12 cellular contexts compared by ENCODE assay signal in the genomic region with DNA sequence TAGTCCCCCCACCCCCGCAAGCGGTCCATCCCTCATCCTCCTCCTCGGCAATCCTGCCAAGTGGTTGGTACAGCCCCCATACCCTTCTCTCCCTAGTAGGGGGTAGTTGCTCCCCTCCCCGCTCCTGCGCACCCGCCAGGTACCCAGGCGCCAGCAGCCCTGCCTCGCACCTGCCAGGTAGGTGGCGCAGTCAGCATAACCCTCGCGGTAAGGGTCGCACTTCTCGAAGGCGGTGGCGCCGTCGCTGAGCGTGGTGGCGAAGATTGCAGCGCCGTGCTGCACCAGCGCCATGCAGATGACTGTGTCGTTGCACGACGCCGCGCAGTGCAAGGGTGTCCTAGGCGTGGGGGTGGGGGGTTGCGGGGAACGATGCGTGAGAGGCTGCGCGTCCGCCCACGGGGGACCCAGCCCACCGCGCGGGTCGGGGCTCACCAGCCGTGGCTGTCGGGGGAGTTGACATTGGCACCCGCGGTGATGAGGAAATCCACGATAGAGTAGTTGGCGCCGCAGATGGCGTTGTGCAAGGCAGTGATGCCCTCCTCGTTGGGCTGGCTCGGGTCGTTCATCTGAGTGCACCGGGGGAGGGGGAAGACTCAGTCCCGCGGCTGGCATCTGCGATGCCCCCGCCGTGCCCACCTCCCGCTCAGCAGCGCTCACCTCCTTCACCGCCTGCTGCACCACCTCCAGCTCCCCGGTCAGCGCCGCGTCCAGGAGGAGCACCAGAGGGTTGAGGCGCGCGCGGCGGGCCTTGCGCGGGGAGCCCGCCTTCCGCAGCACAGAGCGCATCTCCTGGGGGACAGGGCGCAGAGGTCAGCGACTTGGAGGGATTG. TPM values are rescaled to one million over a fixed set of nuclear protein-coding genes. Genes with fewer than 3 reads are reported as not detected.
DNase-seq lines count a peak whose midpoint lies in the region; ATAC-seq and TF ChIP-seq lines count a peak whose summit lies in the region.
"Had no signal": no experiment of that assay in that cellular context is flagged by ENCODE, and none has a peak within 500 bp of the region (broad histone marks: within the 10 kb centered on the region; RNA-seq: fewer than 3 reads in every experiment).

No MANE protein-coding gene starts in this region.

- in situ Hi-C loops in transverse colon (cut with MboI; ENCODE audit: low pct_ligation_motif_present in 1 of 4, low pct_unique_long_range_greater_than_20kb in 1 of 4, low sequenced_read_pairs in 3 of 4), result no loop called here

- DNase-seq in activated T-cell treated with anti-CD3 and anti-CD28 coated beads, Interleukin-2, amount 50 U/mL, for 4 hours, result no peak
- DNase-seq in activated T-cell treated with anti-CD3 and anti-CD28 coated beads, Interleukin-2, amount 50 U/mL, for 48 hours, result no peak
- DNase-seq in WTC11 (ENCODE audit: low spot score) (peak; percentile 67), left colon (no peak), transverse colon (no peak), GF-D8 (lab: John Stamatoyannopoulos, UW) (no peak)
- DNase-seq: T-helper 9 cell had no signal

- H3K9me3 ChIP-seq in transverse colon, result no peaks in the 10 kb centered on the region

- no peaks in the 10 kb centered on the region for H3K4me1 ChIP-seq in transverse colon

- no peak overlapping the region for H3K4me3 ChIP-seq in transverse colon

- intact Hi-C loops in left colon (cut with DNase I, micrococcal nuclease), result no loop called here
- intact Hi-C loops in transverse colon (cut with DNase I; ENCODE audit: low total_unique reads), result no loop called here

- no peak for TF ChIP-seq CTCF in WTC11 (IDR thresholded peaks at IDR 0.05)
- TF ChIP-seq CTCF in transverse colon (IDR thresholded peaks at IDR 0.05), result no peak

- CTCF ChIA-PET in WTC11 (lab: Charles Lee), result interaction anchor here (0.8 to 2.2 kb wide), 6 partner anchors 9 to 308 kb away, joined by 3 to 13 read pairs (median 6); no protein-coding TSS in a partner anchor

- no peak overlapping the region for H3K27ac Mint-ChIP-seq in WTC11
- H3K27ac Mint-ChIP-seq: activated naive CD8-positive, alpha-beta T cell; dendritic cell treated with granulocyte-macrophage colony-stimulating factor and Interleukin-4, amounts not matched to agents 40 ng/mL and 50 ng/mL, for 4 days; mesothelial cell of epicardium had no signal

- POLR2A ChIA-PET in WTC11 (lab: Charles Lee), result no interaction called here

- H3K4me1 Mint-ChIP-seq in activated T-cell treated with anti-CD3 and anti-CD28 coated beads, Interleukin-2, amount 50 U/mL, for 4 hours (ENCODE audit: low read depth), result no peaks in the 10 kb centered on the region
- no peaks in the 10 kb centered on the region for H3K4me1 Mint-ChIP-seq in WTC11
- H3K4me1 Mint-ChIP-seq: mesothelial cell of epicardium had no signal

- H3K27me3 ChIP-seq in transverse colon, result peaks cover 32% of the 10 kb centered on the region

- H3K36me3 ChIP-seq in transverse colon, result no peaks in the 10 kb centered on the region

- ATAC-seq in activated T-cell treated with anti-CD3 and anti-CD28 coated beads, Interleukin-2, amount 50 U/mL, for 4 hours, result peak; percentile 30 to 32
- ATAC-seq in WTC11, result peak; percentile 84
- peak; percentile 43 for ATAC-seq in left colon
- no peak for ATAC-seq in HG03342 (IDR thresholded peaks at IDR 0.05; ENCODE audit: unreplicated experiment)
- ATAC-seq in HG03460 (IDR thresholded peaks at IDR 0.05; ENCODE audit: unreplicated experiment), result no peak

- no peak overlapping the region for H3K4me3 Mint-ChIP-seq in activated T-cell treated with anti-CD3 and anti-CD28 coated beads, Interleukin-2, amount 50 U/mL, for 4 hours
- peak overlapping the region; percentile 58 for H3K4me3 Mint-ChIP-seq in WTC11
- H3K4me3 Mint-ChIP-seq: activated naive CD8-positive, alpha-beta T cell; dendritic cell treated with granulocyte-macrophage colony-stimulating factor and Interleukin-4, amounts not matched to agents 40 ng/mL and 50 ng/mL, for 4 days; mesothelial cell of epicardium had no signal

- no peak overlapping the region for H3K27ac ChIP-seq in transverse colon

- WGBS in transverse colon (ENCODE audit: low coverage in 1 of 2), 2 donors, result 13 to 55% methylated on average over 8 to 47 of the region's 75 CpGs

- peak; percentile 9 for TF ChIP-seq POLR2A in transverse colon (IDR thresholded peaks at IDR 0.05)

- H3K9me3 Mint-ChIP-seq in activated T-cell treated with anti-CD3 and anti-CD28 coated beads, Interleukin-2, amount 50 U/mL, for 4 hours, result no peaks in the 10 kb centered on the region
- no peaks in the 10 kb centered on the region for H3K9me3 Mint-ChIP-seq in WTC11
- H3K9me3 Mint-ChIP-seq: dendritic cell treated with granulocyte-macrophage colony-stimulating factor and Interleukin-4, amounts not matched to agents 40 ng/mL and 50 ng/mL, for 4 days; mesothelial cell of epicardium had no signal

- peaks cover 24% of the 10 kb centered on the region for H3K27me3 Mint-ChIP-seq in activated T-cell treated with anti-CD3 and anti-CD28 coated beads, Interleukin-2, amount 50 U/mL, for 4 hours (ENCODE audit: low read depth)
- peaks cover 46% of the 10 kb centered on the region for H3K27me3 Mint-ChIP-seq in WTC11 (ENCODE audit: low read depth)

- H3K36me3 Mint-ChIP-seq in activated T-cell treated with anti-CD3 and anti-CD28 coated beads, Interleukin-2, amount 50 U/mL, for 4 hours (ENCODE audit: insufficient read depth), result no peaks in the 10 kb centered on the region
- no peaks in the 10 kb centered on the region for H3K36me3 Mint-ChIP-seq in WTC11
- H3K36me3 Mint-ChIP-seq: activated naive CD8-positive, alpha-beta T cell had no signal

- no peak for TF ChIP-seq EP300 in transverse colon (IDR thresholded peaks at IDR 0.05; ENCODE audit: low read depth)

TF ChIP-seq in WTC11, 78 proteins besides CTCF, POLR2A, EP300 and RAD21 (continues in another document):
- TF ChIP-seq ZNF138 (CRISPR knock-in tag; conservative IDR thresholded peaks at IDR 0.05), result peak; percentile 92; the same call in 1 of the 2 replicates
- TF ChIP-seq ATF2 (CRISPR knock-in tag; IDR thresholded peaks at IDR 0.05; ENCODE audit: borderline replicate concordance, low read depth), result peak; percentile 91
- TF ChIP-seq TCF7 (CRISPR knock-in tag; IDR thresholded peaks at IDR 0.05; ENCODE audit: low read depth), result peak; percentile 97
- peak; percentile 85 for TF ChIP-seq SP1 (CRISPR knock-in tag; conservative IDR thresholded peaks at IDR 0.05)
- TF ChIP-seq, protein P1, sequence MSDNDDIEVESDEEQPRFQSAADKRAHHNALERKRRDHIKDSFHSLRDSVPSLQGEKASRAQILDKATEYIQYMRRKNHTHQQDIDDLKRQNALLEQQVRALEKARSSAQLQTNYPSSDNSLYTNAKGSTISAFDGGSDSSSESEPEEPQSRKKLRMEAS (CRISPR knock-in tag; IDR thresholded peaks at IDR 0.05), result peak; percentile 100
- TF ChIP-seq EMX1 (CRISPR knock-in tag; IDR thresholded peaks at IDR 0.05), result no peak

RNA-seq across cellular contexts. Expression of gene ERCC2, which starts 15.2 kb away (rescaled TPM):
- total RNA-seq in activated T-cell treated with anti-CD3 and anti-CD28 coated beads, Interleukin-2, amount 50 U/mL, for 4 hours, result 10 to 100 TPM; 22.2 to 23.8 (median 23.8) TPM
- 102 to 113 TPM (median 109 TPM) in 3 replicates for total RNA-seq in WTC11 (2021)
- total RNA-seq in left colon, result 10 to 100 TPM in 1 of 2 donors, 1 to 10 TPM in 1; 8.7 to 13.4 TPM
- 10 to 100 TPM in 1 of 4 donors, 1 to 10 TPM in 3; 3.0 to 46.2 (median 9.2) TPM for total RNA-seq in transverse colon

RNA-seq across cellular contexts. Expression of gene PPP1R13L, which starts 19.3 kb away (rescaled TPM):
- total RNA-seq in activated T-cell treated with anti-CD3 and anti-CD28 coated beads, Interleukin-2, amount 50 U/mL, for 4 hours, result 1 to 10 TPM; 1.6 to 6.8 (median 4.1) TPM
- 27.5 to 38.1 TPM (median 35.2 TPM) in 3 replicates for total RNA-seq in WTC11 (2021)
- 10 to 100 TPM; 34.1 to 35.0 TPM for total RNA-seq in left colon
- total RNA-seq in transverse colon, result 100 to 1,000 TPM in 1 of 4 donors, 10 to 100 TPM in 3; 28.5 to 298 (median 44.4) TPM

RNA-seq across cellular contexts. Expression of gene POLR1G, which starts 20.8 kb away (rescaled TPM):
- 10 to 100 TPM; 45.2 to 57.3 (median 49.1) TPM for total RNA-seq in activated T-cell treated with anti-CD3 and anti-CD28 coated beads, Interleukin-2, amount 50 U/mL, for 4 hours
- 33.5 to 38.1 TPM (median 34.8 TPM) in 3 replicates for total RNA-seq in WTC11 (2021)
- 1 to 10 TPM; 3.0 to 3.2 TPM for total RNA-seq in left colon
- 1 to 10 TPM in 3 of 4 donors, under 1 TPM in 1; 1.00 to 3.5 (median 1.2) TPM for total RNA-seq in transverse colon

RNA-seq across cellular contexts. Expression of gene ERCC1, which starts 38.1 kb away (rescaled TPM):
- 10 to 100 TPM; 68.0 to 86.2 (median 85.7) TPM for total RNA-seq in activated T-cell treated with anti-CD3 and anti-CD28 coated beads, Interleukin-2, amount 50 U/mL, for 4 hours
- total RNA-seq in WTC11 (2021) (43.7 to 60.6 TPM (median 60.1 TPM) in 3 replicates), left colon (10 to 100 TPM; 37.1 to 43.6 TPM), transverse colon (10 to 100 TPM; 38.8 to 42.6 (median 40.0) TPM)

RNA-seq across cellular contexts. Expression of gene KLC3, which starts 45.1 kb away (rescaled TPM):
- total RNA-seq in activated T-cell treated with anti-CD3 and anti-CD28 coated beads, Interleukin-2, amount 50 U/mL, for 4 hours, result not detected
- 5.2 to 6.5 TPM (median 5.3 TPM) in 3 replicates for total RNA-seq in WTC11 (2021)
- not detected for total RNA-seq in left colon
- not detected for total RNA-seq in transverse colon

Comparison
In these comparisons a context has a peak if more than half of its experiments do, and no peak if none do; other contexts are left out.
1. ATAC-seq: peak in activated T-cell treated with anti-CD3 and anti-CD28 coated beads, Interleukin-2, amount 50 U/mL, for 4 hours (2 of 2), WTC11 (single experiment) and left colon (single experiment); none in HG03342 (single experiment) and HG03460 (single experiment).